Comparison of ENCODE assay signal across 12 cellular contexts in the genomic region with DNA sequence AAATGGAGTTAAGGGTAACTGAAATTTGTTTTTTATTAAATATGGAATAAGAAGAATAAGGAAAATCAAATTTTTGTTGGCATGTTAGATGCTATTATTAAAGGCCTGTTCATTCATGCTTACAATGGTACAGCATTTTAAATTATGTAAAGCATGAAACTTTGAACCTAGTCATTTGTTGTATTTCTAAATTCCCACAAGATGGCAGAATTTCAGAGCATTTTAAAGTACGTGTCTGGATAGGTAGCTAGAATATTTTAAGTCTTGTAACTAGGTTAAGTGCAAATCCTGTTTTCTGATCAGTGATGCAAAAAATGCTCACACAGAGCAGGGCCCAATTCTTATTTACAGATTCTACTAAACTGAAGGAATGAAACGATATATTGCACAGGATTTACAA.
DNase-seq lines count a peak whose midpoint lies in the region; ATAC-seq, FAIRE-seq and TF ChIP-seq lines count a peak whose summit lies in the region.
"Had no signal": no experiment of that assay in that cellular context is flagged by ENCODE, and none has a peak within 500 bp of the region (broad histone marks: within the 10 kb centered on the region; RNA-seq: fewer than 3 reads in every experiment).

No MANE protein-coding gene starts in this region.

- no peaks in the 10 kb centered on the region for H3K36me3 Mint-ChIP-seq in GM23338 (ENCODE audit: low read depth)
- H3K36me3 Mint-ChIP-seq in activated T-cell treated with anti-CD3 and anti-CD28 coated beads, Interleukin-2, amount 50 U/mL, for 24 hours (ENCODE audit: low read depth): no peaks in the 10 kb centered on the region
- H3K36me3 Mint-ChIP-seq: CD8-positive, alpha-beta T cell; naive B cell had no signal

- no peak overlapping the region for H3K4me2 ChIP-seq in GM23338

- no peak overlapping the region for H3K27ac Mint-ChIP-seq in GM23338
- H3K27ac Mint-ChIP-seq in activated T-cell treated with anti-CD3 and anti-CD28 coated beads, Interleukin-2, amount 50 U/mL, for 24 hours: no peak overlapping the region
- H3K27ac Mint-ChIP-seq: CD8-positive, alpha-beta T cell; naive B cell had no signal

- H3K27me3 Mint-ChIP-seq in GM23338 (ENCODE audit: insufficient read depth, low read depth, poor library complexity): peaks cover 1% of the 10 kb centered on the region
- H3K27me3 Mint-ChIP-seq in activated T-cell treated with anti-CD3 and anti-CD28 coated beads, Interleukin-2, amount 50 U/mL, for 24 hours: no peaks in the 10 kb centered on the region
- H3K27me3 Mint-ChIP-seq: naive B cell had no signal

- no peaks in the 10 kb centered on the region for H3F3A ChIP-seq in GM23338 (replicated peaks; ENCODE audit: low read depth)

- H3K36me3 ChIP-seq in BE2C (no peaks in the 10 kb centered on the region), GM23338 (ENCODE audit: insufficient read depth) (no peaks in the 10 kb centered on the region)
- H3K36me3 ChIP-seq: upper lobe of left lung had no signal

- no peaks in the 10 kb centered on the region for H3K27me3 ChIP-seq in BE2C
- H3K27me3 ChIP-seq in GM23338 (ENCODE audit: insufficient read depth): no peaks in the 10 kb centered on the region
- H3K27me3 ChIP-seq: upper lobe of left lung had no signal

- H4K20me1 ChIP-seq in GM23338 (replicated peaks; ENCODE audit: insufficient read depth): no peaks in the 10 kb centered on the region

- FAIRE-seq in RCC 7860 (lab: Jason Lieb, UNC): no peak

- H3K4me3 Mint-ChIP-seq in GM23338: no peak overlapping the region
- no peak overlapping the region for H3K4me3 Mint-ChIP-seq in activated T-cell treated with anti-CD3 and anti-CD28 coated beads, Interleukin-2, amount 50 U/mL, for 24 hours
- H3K4me3 Mint-ChIP-seq: CD8-positive, alpha-beta T cell; naive B cell had no signal

- ATAC-seq in GM23338 (no peak), GM21825 (IDR thresholded peaks at IDR 0.05; ENCODE audit: unreplicated experiment) (no peak)
- ATAC-seq: CD8-positive, alpha-beta T cell had no signal

- H3K9me3 ChIP-seq in BE2C: no peaks in the 10 kb centered on the region
- H3K9me3 ChIP-seq: upper lobe of left lung had no signal

- H3K4me3 ChIP-seq in BE2C (ENCODE audit: low read depth, low read length) (no peak overlapping the region), GM23338 (no peak overlapping the region), fibroblast of mammary gland (ENCODE audit: control insufficient read depth, low read depth, low read length) (no peak overlapping the region)
- H3K4me3 ChIP-seq: upper lobe of left lung had no signal

- H3K79me2 ChIP-seq in GM23338 (replicated peaks; ENCODE audit: insufficient read depth): no peaks in the 10 kb centered on the region

- H2AFZ ChIP-seq in GM23338: 0 out of 2 replicates have a peak overlapping the region, but pooled peaks have one; percentile 0

- H3K4me1 ChIP-seq in BE2C (peaks cover 2% of the 10 kb centered on the region; the same call in 1 of the 2 replicates), GM23338 (ENCODE audit: insufficient read depth) (no peaks in the 10 kb centered on the region)
- H3K4me1 ChIP-seq: upper lobe of left lung had no signal

- H3K9me3 Mint-ChIP-seq in GM23338: no peaks in the 10 kb centered on the region; the same call in 2 of the 3 replicates
- peaks cover 8% of the 10 kb centered on the region for H3K9me3 Mint-ChIP-seq in activated T-cell treated with anti-CD3 and anti-CD28 coated beads, Interleukin-2, amount 50 U/mL, for 24 hours

- DNase-seq in BE2C: no peak
- DNase-seq in GM23338 (ENCODE audit: low spot score): peak; percentile 26
- peak; percentile 18 for DNase-seq in NCI-H526 treated with DMSO at 0.1 percent for 48 hours (lab: John Stamatoyannopoulos, UW)
- peak; percentile 7 for DNase-seq in fibroblast of mammary gland (ENCODE audit: low read depth)
- no peak for DNase-seq in activated T-cell treated with anti-CD3 and anti-CD28 coated beads, Interleukin-2, amount 50 U/mL, for 24 hours
- DNase-seq in activated CD4-positive, alpha-beta T cell treated with anti-CD3 and anti-CD28 coated beads for 1 hour: no peak
- DNase-seq in RCC 7860 (ENCODE audit: low spot score): no peak
- DNase-seq: CD8-positive, alpha-beta T cell; KG1; naive B cell; upper lobe of left lung had no signal

- H3K27ac ChIP-seq in GM23338 (ENCODE audit: low read depth): no peak overlapping the region
- H3K27ac ChIP-seq: upper lobe of left lung had no signal

- H3K9me2 ChIP-seq in GM23338 (ENCODE audit: insufficient read depth): no peaks in the 10 kb centered on the region

- no peaks in the 10 kb centered on the region for H3K4me1 Mint-ChIP-seq in GM23338
- H3K4me1 Mint-ChIP-seq in activated T-cell treated with anti-CD3 and anti-CD28 coated beads, Interleukin-2, amount 50 U/mL, for 24 hours (ENCODE audit: low read depth): no peaks in the 10 kb centered on the region
- H3K4me1 Mint-ChIP-seq: naive B cell had no signal

- TF ChIP-seq CTCF in BE2C (IDR thresholded peaks at IDR 0.05; ENCODE audit: low read depth, low read length) (peak; percentile 37), GM23338 (conservative IDR thresholded peaks at IDR 0.05; ENCODE audit: low read depth in 2 of 2) (peak in 1 of 2 experiments; percentile 50; a peak in 3 of 4 replicates), fibroblast of mammary gland (conservative IDR thresholded peaks at IDR 0.05; ENCODE audit: control insufficient read depth, insufficient read depth, low read depth, low read length) (no peak)

TF ChIP-seq in GM23338, 12 proteins besides CTCF, POLR2A, EP300 and RAD21 (continues in another document):
- TF ChIP-seq EZH2 (IDR thresholded peaks at IDR 0.05; ENCODE audit: low read depth, unreplicated experiment) (no peak), ZNF331 (CRISPR knock-in tag; IDR thresholded peaks at IDR 0.05; ENCODE audit: low read depth) (no peak), STAT1 (IDR thresholded peaks at IDR 0.05; ENCODE audit: unreplicated experiment) (no peak), EZH2phosphoT487 (IDR thresholded peaks at IDR 0.05; ENCODE audit: unreplicated experiment) (no peak), ZNF114 (CRISPR knock-in tag; IDR thresholded peaks at IDR 0.05) (no peak), CREB1 (CRISPR knock-in tag; IDR thresholded peaks at IDR 0.05; ENCODE audit: low read depth) (no peak), JUNB (IDR thresholded peaks at IDR 0.05; ENCODE audit: unreplicated experiment) (no peak), NANOG (IDR thresholded peaks at IDR 0.05; ENCODE audit: borderline replicate concordance) (no peak)
- TF ChIP-seq, protein P1, sequence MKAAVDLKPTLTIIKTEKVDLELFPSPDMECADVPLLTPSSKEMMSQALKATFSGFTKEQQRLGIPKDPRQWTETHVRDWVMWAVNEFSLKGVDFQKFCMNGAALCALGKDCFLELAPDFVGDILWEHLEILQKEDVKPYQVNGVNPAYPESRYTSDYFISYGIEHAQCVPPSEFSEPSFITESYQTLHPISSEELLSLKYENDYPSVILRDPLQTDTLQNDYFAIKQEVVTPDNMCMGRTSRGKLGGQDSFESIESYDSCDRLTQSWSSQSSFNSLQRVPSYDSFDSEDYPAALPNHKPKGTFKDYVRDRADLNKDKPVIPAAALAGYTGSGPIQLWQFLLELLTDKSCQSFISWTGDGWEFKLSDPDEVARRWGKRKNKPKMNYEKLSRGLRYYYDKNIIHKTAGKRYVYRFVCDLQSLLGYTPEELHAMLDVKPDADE (IDR thresholded peaks at IDR 0.05): no peak
- TF ChIP-seq, protein P2, sequence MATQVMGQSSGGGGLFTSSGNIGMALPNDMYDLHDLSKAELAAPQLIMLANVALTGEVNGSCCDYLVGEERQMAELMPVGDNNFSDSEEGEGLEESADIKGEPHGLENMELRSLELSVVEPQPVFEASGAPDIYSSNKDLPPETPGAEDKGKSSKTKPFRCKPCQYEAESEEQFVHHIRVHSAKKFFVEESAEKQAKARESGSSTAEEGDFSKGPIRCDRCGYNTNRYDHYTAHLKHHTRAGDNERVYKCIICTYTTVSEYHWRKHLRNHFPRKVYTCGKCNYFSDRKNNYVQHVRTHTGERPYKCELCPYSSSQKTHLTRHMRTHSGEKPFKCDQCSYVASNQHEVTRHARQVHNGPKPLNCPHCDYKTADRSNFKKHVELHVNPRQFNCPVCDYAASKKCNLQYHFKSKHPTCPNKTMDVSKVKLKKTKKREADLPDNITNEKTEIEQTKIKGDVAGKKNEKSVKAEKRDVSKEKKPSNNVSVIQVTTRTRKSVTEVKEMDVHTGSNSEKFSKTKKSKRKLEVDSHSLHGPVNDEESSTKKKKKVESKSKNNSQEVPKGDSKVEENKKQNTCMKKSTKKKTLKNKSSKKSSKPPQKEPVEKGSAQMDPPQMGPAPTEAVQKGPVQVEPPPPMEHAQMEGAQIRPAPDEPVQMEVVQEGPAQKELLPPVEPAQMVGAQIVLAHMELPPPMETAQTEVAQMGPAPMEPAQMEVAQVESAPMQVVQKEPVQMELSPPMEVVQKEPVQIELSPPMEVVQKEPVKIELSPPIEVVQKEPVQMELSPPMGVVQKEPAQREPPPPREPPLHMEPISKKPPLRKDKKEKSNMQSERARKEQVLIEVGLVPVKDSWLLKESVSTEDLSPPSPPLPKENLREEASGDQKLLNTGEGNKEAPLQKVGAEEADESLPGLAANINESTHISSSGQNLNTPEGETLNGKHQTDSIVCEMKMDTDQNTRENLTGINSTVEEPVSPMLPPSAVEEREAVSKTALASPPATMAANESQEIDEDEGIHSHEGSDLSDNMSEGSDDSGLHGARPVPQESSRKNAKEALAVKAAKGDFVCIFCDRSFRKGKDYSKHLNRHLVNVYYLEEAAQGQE (IDR thresholded peaks at IDR 0.05; ENCODE audit: unreplicated experiment): no peak

Comparison
In these comparisons a context has a peak if more than half of its experiments do, and no peak if none do; other contexts are left out.
1. DNase-seq: peak in GM23338 (single experiment), NCI-H526 treated with DMSO at 0.1 percent for 48 hours (single experiment) and fibroblast of mammary gland (single experiment); none in BE2C (single experiment), activated T-cell treated with anti-CD3 and anti-CD28 coated beads, Interleukin-2, amount 50 U/mL, for 24 hours (single experiment), activated CD4-positive, alpha-beta T cell treated with anti-CD3 and anti-CD28 coated beads for 1 hour (single experiment) and RCC 7860 (single experiment).